In genomic region chr19:34676697-34677385, GRCh38 we compare ENCODE assay signal across 8 cellular contexts. TPM values are rescaled to one million over a fixed set of nuclear protein-coding genes. Genes with fewer than 3 reads are reported as not detected.
DNase-seq lines count a peak whose midpoint lies in the region; ATAC-seq and TF ChIP-seq lines count a peak whose summit lies in the region.

Gene SCGB2B2, minus strand, starts transcription at chr19:34677159. Its CDS starts 82,596 bp downstream, at chr19:34594563.

- H3K4me3 ChIP-seq in esophagus muscularis mucosa (peak within 1 kb of the TSS; percentile 66 to 85 (median 80)), urinary bladder (ENCODE audit: low read depth, low read length) (peak within 1 kb of the TSS; percentile 71)

- peaks cover 14% of the 10 kb centered on the region for H3K9me3 ChIP-seq in CD4-positive, alpha-beta T cell (ENCODE audit: control insufficient read depth, low read length)
- peaks cover 0 to 29% (median 20%) of the 10 kb centered on the region in 4 donors for H3K9me3 ChIP-seq in esophagus muscularis mucosa

- TF ChIP-seq POLR2A in esophagus muscularis mucosa (IDR thresholded peaks at IDR 0.05; ENCODE audit: low read depth): no peak

- CTCF ChIA-PET in CD4-positive, alpha-beta T cell (lab: Charles Lee): interaction anchor here (1.0 to 1.2 kb wide), 3 partner anchors 37 to 57 kb away, joined by 3 to 4 read pairs (median 3); no protein-coding TSS in a partner anchor
- CTCF ChIA-PET in activated CD4-positive, alpha-beta memory T cell treated with anti-CD3 and anti-CD28 coated beads for 36 hours (lab: Charles Lee): no interaction called here

- no peak for TF ChIP-seq EP300 in esophagus muscularis mucosa (IDR thresholded peaks at IDR 0.05)

- peaks cover 22% of the 10 kb centered on the region for H3K27me3 Mint-ChIP-seq in CD4-positive, alpha-beta T cell
- no peaks in the 10 kb centered on the region for H3K27me3 Mint-ChIP-seq in activated CD4-positive, alpha-beta memory T cell treated with anti-CD3 and anti-CD28 coated beads for 36 hours
- H3K27me3 Mint-ChIP-seq in naive thymus-derived CD8-positive, alpha-beta T cell: peaks cover 0 to 20% (median 9%) of the 10 kb centered on the region in 5 donors

- peak within 1 kb of the TSS; percentile 99 for H3K27ac Mint-ChIP-seq in CD4-positive, alpha-beta T cell
- H3K27ac Mint-ChIP-seq in activated CD4-positive, alpha-beta memory T cell treated with anti-CD3 and anti-CD28 coated beads for 36 hours: peak within 1 kb of the TSS; percentile 96
- peak within 1 kb of the TSS; percentile 98 to 100 (median 99) for H3K27ac Mint-ChIP-seq in naive thymus-derived CD8-positive, alpha-beta T cell

- H3K36me3 ChIP-seq in esophagus muscularis mucosa (peaks cover 28 to 33% (median 29%) of the 10 kb centered on the region in 4 donors), urinary bladder (ENCODE audit: insufficient read depth) (peaks cover 6% of the 10 kb centered on the region)

- H3K4me1 Mint-ChIP-seq in CD4-positive, alpha-beta T cell (ENCODE audit: low read depth): peaks cover 35% of the 10 kb centered on the region
- peaks cover 27% of the 10 kb centered on the region for H3K4me1 Mint-ChIP-seq in activated CD4-positive, alpha-beta memory T cell treated with anti-CD3 and anti-CD28 coated beads for 36 hours (ENCODE audit: low read depth)
- H3K4me1 Mint-ChIP-seq in naive thymus-derived CD8-positive, alpha-beta T cell: peaks cover 8 to 40% (median 30%) of the 10 kb centered on the region in 4 donors

- POLR2A ChIA-PET in CD4-positive, alpha-beta T cell (lab: Charles Lee): interaction anchor here (0.9 to 1.8 kb wide), 16 partner anchors 8 to 1812 kb away, joined by 3 to 18 read pairs (median 4); partner anchors contain the start of genes GRAMD1A, LSM14A, ZNF181 and ZNF30
- POLR2A ChIA-PET in activated CD4-positive, alpha-beta memory T cell treated with anti-CD3 and anti-CD28 coated beads for 36 hours (lab: Charles Lee): interaction anchor here (1.5 to 2.6 kb wide), 3 partner anchors 10 to 57 kb away, joined by 4 to 13 read pairs (median 8); partner anchors contain the start of gene ZNF181
- POLR2A ChIA-PET in naive thymus-derived CD8-positive, alpha-beta T cell (lab: Charles Lee): interaction anchor here (0.6 to 2.6 kb wide), 17 partner anchors 9 to 1500 kb away, joined by 3 to 20 read pairs (median 3); partner anchors contain the start of genes CEBPG, LSM14A, ZNF181 and ZNF30

- peaks cover 62% of the 10 kb centered on the region for H3K36me3 Mint-ChIP-seq in CD4-positive, alpha-beta T cell (ENCODE audit: low read depth)
- peaks cover 51% of the 10 kb centered on the region for H3K36me3 Mint-ChIP-seq in activated CD4-positive, alpha-beta memory T cell treated with anti-CD3 and anti-CD28 coated beads for 36 hours
- peaks cover 29 to 52% (median 35%) of the 10 kb centered on the region in 3 donors for H3K36me3 Mint-ChIP-seq in naive thymus-derived CD8-positive, alpha-beta T cell

- intact Hi-C loops in CD4-positive, alpha-beta T cell (cut with DNase I, micrococcal nuclease): loop anchor here (1.0 to 10.0 kb wide), 9 partner anchors 35 to 505 kb away; partner anchors contain the start of genes ZNF599 (in 2 of the 2), GPI (in 1 of the 2), GRAMD1A (in 1 of the 2) and LSM14A (in 1 of the 2)
- intact Hi-C loops in activated CD4-positive, alpha-beta memory T cell treated with anti-CD3 and anti-CD28 coated beads for 36 hours (cut with micrococcal nuclease): loop anchor here (1.0 to 5.0 kb wide), 2 partner anchors 56 to 95 kb away; partner anchors contain the start of gene ZNF599
- intact Hi-C loops in esophagus muscularis mucosa (cut with DNase I): loop anchor here (5.0 to 10.0 kb wide), 2 partner anchors 55 to 98 kb away; partner anchors contain the start of genes ZNF181 and ZNF599

- H3K9me3 Mint-ChIP-seq in CD4-positive, alpha-beta T cell: peaks cover 7% of the 10 kb centered on the region
- H3K9me3 Mint-ChIP-seq in activated CD4-positive, alpha-beta memory T cell treated with anti-CD3 and anti-CD28 coated beads for 36 hours: peaks cover 26% of the 10 kb centered on the region
- peaks cover 0 to 34% (median 20%) of the 10 kb centered on the region in 9 donors for H3K9me3 Mint-ChIP-seq in naive thymus-derived CD8-positive, alpha-beta T cell

- H3K27me3 ChIP-seq in CD4-positive, alpha-beta T cell (ENCODE audit: control insufficient read depth, insufficient read depth, low read length): no peaks in the 10 kb centered on the region
- no peaks in the 10 kb centered on the region for H3K27me3 ChIP-seq in esophagus muscularis mucosa

- no peak for TF ChIP-seq CTCF in CD4-positive, alpha-beta T cell (IDR thresholded peaks at IDR 0.05)
- TF ChIP-seq CTCF in esophagus muscularis mucosa (IDR thresholded peaks at IDR 0.05): no peak

- peak; percentile 73 for ATAC-seq in CD4-positive, alpha-beta T cell (ENCODE audit: poor library complexity)
- ATAC-seq in HG03354 (IDR thresholded peaks at IDR 0.05; ENCODE audit: poor library complexity, severe bottlenecking, unreplicated experiment): peak; percentile 62
- ATAC-seq in naive thymus-derived CD8-positive, alpha-beta T cell: peak; percentile 75 to 76

- WGBS in esophagus muscularis mucosa: 6% methylated on average over 26 of the region's 26 CpGs
- 5% methylated on average over 26 of the region's 26 CpGs for WGBS in urinary bladder

- peak within 1 kb of the TSS; percentile 99 for H3K4me3 Mint-ChIP-seq in CD4-positive, alpha-beta T cell
- H3K4me3 Mint-ChIP-seq in activated CD4-positive, alpha-beta memory T cell treated with anti-CD3 and anti-CD28 coated beads for 36 hours: peak within 1 kb of the TSS; percentile 84
- peak within 1 kb of the TSS; percentile 95 to 100 (median 99) for H3K4me3 Mint-ChIP-seq in naive thymus-derived CD8-positive, alpha-beta T cell

- H3K4me1 ChIP-seq in esophagus muscularis mucosa (peaks cover 23 to 32% (median 28%) of the 10 kb centered on the region in 4 donors), urinary bladder (ENCODE audit: insufficient read depth) (no peaks in the 10 kb centered on the region)

- peak in 8 of 10 experiments; percentile 69 to 79 (median 73) for DNase-seq in CD4-positive, alpha-beta T cell
- DNase-seq in GM19240 (ENCODE audit: insufficient read length, low spot score) (peak; percentile 38), NCI-H446 treated with DMSO at 0.1 percent for 48 hours (lab: John Stamatoyannopoulos, UW) (peak; percentile 92), esophagus muscularis mucosa (ENCODE audit: extremely low spot score) (no peak)
- no peak for DNase-seq in activated CD4-positive, alpha-beta memory T cell treated with anti-CD3 and anti-CD28 coated beads for 36 hours
- peak in 4 of 10 donors; percentile 73 to 88 (median 77) for DNase-seq in naive thymus-derived CD8-positive, alpha-beta T cell

- peak within 1 kb of the TSS; percentile 88 for H3K27ac ChIP-seq in CD4-positive, alpha-beta T cell (ENCODE audit: low read depth, low read length)
- H3K27ac ChIP-seq in esophagus muscularis mucosa (replicated peaks in 1 of 4) (peak within 1 kb of the TSS; percentile 92 to 97 (median 96)), urinary bladder (ENCODE audit: low read depth) (peak within 1 kb of the TSS; percentile 99)

RNA-seq across cellular contexts. Expression of gene SCGB2B2, which starts in this region (rescaled TPM):
- total RNA-seq in CD4-positive, alpha-beta T cell: under 1 TPM; 0.30 to 0.42 TPM
- under 1 TPM; 0.38 to 0.46 TPM for total RNA-seq in activated CD4-positive, alpha-beta memory T cell treated with anti-CD3 and anti-CD28 coated beads for 36 hours
- under 1 TPM in 2 of 4 donors, not detected in 2; 0.83 to 0.86 TPM for total RNA-seq in esophagus muscularis mucosa
- under 1 TPM; 0.75 to 0.82 TPM for total RNA-seq in naive thymus-derived CD8-positive, alpha-beta T cell
- polyA plus RNA-seq in naive thymus-derived CD8-positive, alpha-beta T cell: not detected
- 0.32 TPM for total RNA-seq in urinary bladder
- 0.20 TPM for polyA plus RNA-seq in urinary bladder

Comparison
In these comparisons a context has a peak if more than half of its experiments do, and no peak if none do; other contexts are left out.
1. Peak in DNase-seq, ATAC-seq and H3K27ac ChIP-seq in CD4-positive, alpha-beta T cell; RNA of the gene not detected or under 1 TPM.
2. Peak in ATAC-seq in naive thymus-derived CD8-positive, alpha-beta T cell; RNA of the gene not detected or under 1 TPM.
3. DNase-seq: peak in GM19240 (single experiment) and NCI-H446 treated with DMSO at 0.1 percent for 48 hours (single experiment); none in activated CD4-positive, alpha-beta memory T cell treated with anti-CD3 and anti-CD28 coated beads for 36 hours (single experiment) and esophagus muscularis mucosa (single experiment).
4. Peak in every context shown above with its lines, with median percentiles within 50 percentile points of each other: ATAC-seq, H3K27ac ChIP-seq, H3K27ac Mint-ChIP-seq and H3K4me3 Mint-ChIP-seq.